In genomic region chr14:73338551-73338950, GRCh38 we compare ENCODE assay signal across 23 cellular contexts.
"Had no signal": no experiment of that assay in that cellular context is flagged by ENCODE, and none has a peak within 500 bp of the region (broad histone marks: within the 10 kb centered on the region; RNA-seq: fewer than 3 reads in every experiment).

No MANE protein-coding gene starts in this region.

- H3K4me3 ChIP-seq: left ventricle myocardium inferior, lung, neural progenitor cell, ovary, right atrium auricular region, skin epidermis, stomach, testis, thyroid gland, transverse colon, upper lobe of right lung had no signal

- H3K9me3 ChIP-seq: left ventricle myocardium inferior, ovary, right atrium auricular region, stomach, testis, thyroid gland, transverse colon, upper lobe of right lung had no signal

- H3K27me3 ChIP-seq: neural progenitor cell, ovary, right atrium auricular region, stomach, testis, thyroid gland, transverse colon, upper lobe of right lung had no signal

- H3K27ac ChIP-seq: left ventricle myocardium inferior, neural progenitor cell, ovary, right atrium auricular region, skin epidermis, stomach, testis, thyroid gland, transverse colon, upper lobe of right lung had no signal

- DNase-seq: hypothalamus; immature natural killer cell; left ventricle myocardium inferior; naive B cell; natural killer cell; nephron progenitor cell; ovary; stimulated activated CD4-positive, alpha-beta T cell treated with anti-CD3 and anti-CD28 coated beads, Interleukin-12 subunit alpha, Interleukin-12 subunit beta, amount 100 ng/mL, for 4 hours; stimulated activated CD4-positive, alpha-beta T cell treated with anti-CD3 and anti-CD28 coated beads, Interleukin-15, amount 100 ng/mL, for 24 hours; stimulated activated CD4-positive, alpha-beta T cell treated with anti-CD3 and anti-CD28 coated beads, Interleukin-2, amount 100 ng/mL, for 24 hours; stimulated activated CD4-positive, alpha-beta T cell treated with anti-CD3 and anti-CD28 coated beads, Interleukin-4, amount 100 ng/mL, for 1 hour; stimulated activated naive B cell treated with anti-CD40 and anti-IgM and Interleukin-4, amounts not matched to agents 10 μg/mL and 1 μg/mL and 100 μg/mL, for 72 hours; stimulated activated naive CD8-positive, alpha-beta T cell treated with anti-CD3 and anti-CD28 coated beads, Interleukin-15, Interleukin-2, amounts not matched to agents 100 U/mL and 50 U/mL, for 24 hours; stomach; testis; thyroid gland; transverse colon; upper lobe of right lung had no signal

- H3K4me1 ChIP-seq: testis, transverse colon, upper lobe of right lung had no signal

- ATAC-seq: natural killer cell; sciatic nerve; stimulated activated naive B cell treated with anti-CD40 and anti-IgM and Interleukin-4, amounts not matched to agents 10 μg/mL and 1 μg/mL and 100 μg/mL, for 72 hours; stimulated activated naive CD8-positive, alpha-beta T cell treated with anti-CD3 and anti-CD28 coated beads, Interleukin-15, Interleukin-2, amounts not matched to agents 100 U/mL and 50 U/mL, for 24 hours; upper lobe of right lung had no signal

- H3K36me3 ChIP-seq: left ventricle myocardium inferior, neural progenitor cell, ovary, right atrium auricular region, stomach, thyroid gland, upper lobe of right lung had no signal
